In genomic region chr7:36633377-36633776, GRCh38 we compare ENCODE assay signal across 22 cellular contexts.
DNase-seq lines count a peak whose midpoint lies in the region; ATAC-seq and TF ChIP-seq lines count a peak whose summit lies in the region.
"Had no signal": no experiment of that assay in that cellular context is flagged by ENCODE, and none has a peak within 500 bp of the region (broad histone marks: within the 10 kb centered on the region; RNA-seq: fewer than 3 reads in every experiment).

No MANE protein-coding gene starts in this region.

- H3K9me3 Mint-ChIP-seq in activated naive CD8-positive, alpha-beta T cell treated with anti-CD3 and anti-CD28 coated beads, Interleukin-2, amount 10 ng/mL, durations not matched to agents 7 days and 5 days: no peaks in the 10 kb centered on the region
- H3K9me3 Mint-ChIP-seq in activated naive CD8-positive, alpha-beta T cell treated with anti-CD3 and anti-CD28 coated beads, Interleukin-2, amount 50 U/mL, for 24 hours: no peaks in the 10 kb centered on the region
- H3K9me3 Mint-ChIP-seq: stimulated activated effector memory CD8-positive, alpha-beta T cell treated with anti-CD3 and anti-CD28 coated beads, Interleukin-12 subunit alpha, Interleukin-12 subunit beta, amount 100 ng/mL, for 72 hours had no signal

- H3K27ac Mint-ChIP-seq in activated naive CD8-positive, alpha-beta T cell treated with anti-CD3 and anti-CD28 coated beads, Interleukin-2, amount 10 ng/mL, durations not matched to agents 7 days and 5 days: peak overlapping the region; percentile 13
- no peak overlapping the region for H3K27ac Mint-ChIP-seq in activated naive CD8-positive, alpha-beta T cell treated with anti-CD3 and anti-CD28 coated beads, Interleukin-2, amount 50 U/mL, for 24 hours
- H3K27ac Mint-ChIP-seq: B cell had no signal

- peaks cover 18% of the 10 kb centered on the region for H3K4me1 Mint-ChIP-seq in activated naive CD8-positive, alpha-beta T cell treated with anti-CD3 and anti-CD28 coated beads, Interleukin-2, amount 10 ng/mL, durations not matched to agents 7 days and 5 days
- H3K4me1 Mint-ChIP-seq in activated naive CD8-positive, alpha-beta T cell treated with anti-CD3 and anti-CD28 coated beads, Interleukin-2, amount 50 U/mL, for 24 hours: peaks cover 12% of the 10 kb centered on the region
- H3K4me1 Mint-ChIP-seq: B cell had no signal

- TF ChIP-seq CTCF in foreskin keratinocyte (conservative IDR thresholded peaks at IDR 0.05): no peak

- H4K8ac ChIP-seq in mesenchymal stem cell (ENCODE audit: low read length): no peak overlapping the region

- H3K23ac ChIP-seq in mesenchymal stem cell (ENCODE audit: low read length in 2 of 2): no peak overlapping the region

- H3K4me1 ChIP-seq in mesenchymal stem cell (ENCODE audit: control insufficient read depth, insufficient read depth, low read depth, low read length) (peaks cover 16% of the 10 kb centered on the region), foreskin keratinocyte (no peaks in the 10 kb centered on the region)
- H3K4me1 ChIP-seq: upper lobe of right lung had no signal

- no peak overlapping the region for H3K4me3 ChIP-seq in mesenchymal stem cell (ENCODE audit: insufficient read depth in 1 of 2, low read depth in 1 of 2, low read length in 2 of 2)
- H3K4me3 ChIP-seq: GM23248, smooth muscle cell, upper lobe of right lung had no signal

- no peak overlapping the region for H2AFZ ChIP-seq in mesenchymal stem cell (ENCODE audit: low read depth, low read length)
- H2AFZ ChIP-seq: GM23248 had no signal

- H3K27me3 ChIP-seq in mesenchymal stem cell (ENCODE audit: control insufficient read depth in 1 of 2, insufficient read depth in 1 of 2, low read length in 2 of 2) (peaks cover 0 to 54% of the 10 kb centered on the region in 2 experiments), foreskin keratinocyte (peaks cover 4% of the 10 kb centered on the region)
- H3K27me3 ChIP-seq: upper lobe of right lung had no signal

- no peak overlapping the region for H3K4me3 Mint-ChIP-seq in activated naive CD8-positive, alpha-beta T cell treated with anti-CD3 and anti-CD28 coated beads, Interleukin-2, amount 10 ng/mL, durations not matched to agents 7 days and 5 days
- no peak overlapping the region for H3K4me3 Mint-ChIP-seq in activated naive CD8-positive, alpha-beta T cell treated with anti-CD3 and anti-CD28 coated beads, Interleukin-2, amount 50 U/mL, for 24 hours
- H3K4me3 Mint-ChIP-seq: B cell; stimulated activated effector memory CD8-positive, alpha-beta T cell treated with anti-CD3 and anti-CD28 coated beads, Interleukin-12 subunit alpha, Interleukin-12 subunit beta, amount 100 ng/mL, for 72 hours had no signal

- ATAC-seq in activated naive CD8-positive, alpha-beta T cell treated with anti-CD3 and anti-CD28 coated beads, Interleukin-2, amount 10 ng/mL, durations not matched to agents 7 days and 5 days (ENCODE audit: low read depth): no peak
- ATAC-seq in activated naive CD8-positive, alpha-beta T cell treated with anti-CD3 and anti-CD28 coated beads, Interleukin-2, amount 50 U/mL, for 24 hours: no peak
- ATAC-seq in foreskin keratinocyte: no peak
- ATAC-seq: stimulated activated effector memory CD8-positive, alpha-beta T cell treated with anti-CD3 and anti-CD28 coated beads, Interleukin-12 subunit alpha, Interleukin-12 subunit beta, amount 100 ng/mL, for 72 hours; upper lobe of right lung had no signal

- H3K27ac ChIP-seq in mesenchymal stem cell (ENCODE audit: low read length, poor library complexity, severe bottlenecking): no peak overlapping the region
- H3K27ac ChIP-seq in foreskin keratinocyte: no peak overlapping the region
- H3K27ac ChIP-seq: GM23248, upper lobe of right lung had no signal

- H3K14ac ChIP-seq in mesenchymal stem cell (ENCODE audit: low read length in 2 of 2): no peak overlapping the region

- no peak overlapping the region for H3K9ac ChIP-seq in mesenchymal stem cell (ENCODE audit: low read length)
- H3K9ac ChIP-seq: GM23248 had no signal

- WGBS in mesenchymal stem cell: 70% methylated on average over 9 of the region's 9 CpGs

- H3K36me3 ChIP-seq in mesenchymal stem cell (ENCODE audit: control insufficient read depth in 1 of 2, insufficient read depth in 2 of 2, low read depth in 1 of 2, low read length in 2 of 2): no peaks in the 10 kb centered on the region
- H3K36me3 ChIP-seq: upper lobe of right lung had no signal

- no peak overlapping the region for H2BK120ac ChIP-seq in mesenchymal stem cell (ENCODE audit: low read depth, low read length)

- H3K9me3 ChIP-seq in mesenchymal stem cell (ENCODE audit: control insufficient read depth, low read length): no peaks in the 10 kb centered on the region
- H3K9me3 ChIP-seq: upper lobe of right lung had no signal

- H3K79me1 ChIP-seq in mesenchymal stem cell (replicated peaks; ENCODE audit: low read length, poor library complexity, severe bottlenecking): no peaks in the 10 kb centered on the region

- no peak overlapping the region for H3K18ac ChIP-seq in mesenchymal stem cell (ENCODE audit: low read depth in 1 of 2, low read length in 2 of 2)

- POLR2A ChIA-PET in activated naive CD8-positive, alpha-beta T cell treated with anti-CD3 and anti-CD28 coated beads, Interleukin-2, amount 10 ng/mL, durations not matched to agents 7 days and 5 days (lab: Charles Lee): no interaction called here

- no peak overlapping the region for H3K4ac ChIP-seq in mesenchymal stem cell (ENCODE audit: low read depth in 1 of 2, low read length in 2 of 2)

- H2AK5ac ChIP-seq in mesenchymal stem cell (ENCODE audit: low read length, severe bottlenecking): peak overlapping the region; percentile 94

- no peak for DNase-seq in activated naive CD8-positive, alpha-beta T cell treated with anti-CD3 and anti-CD28 coated beads, Interleukin-2, amount 10 ng/mL, durations not matched to agents 7 days and 5 days
- DNase-seq in activated naive CD8-positive, alpha-beta T cell treated with anti-CD3 and anti-CD28 coated beads, Interleukin-2, amount 50 U/mL, for 24 hours: no peak
- DNase-seq in glomerular visceral epithelial cell (ENCODE audit: extremely low spot score) (peak; percentile 74), mesenchymal stem cell (no peak), NCI-H2081 treated with DMSO at 0.1 percent for 48 hours (lab: John Stamatoyannopoulos, UW) (no peak), foreskin keratinocyte (no peak), DMS153 (lab: John Stamatoyannopoulos, UW) (no peak)
- DNase-seq in activated CD8-positive, alpha-beta memory T cell treated with anti-CD3 and anti-CD28 coated beads for 24 hours: no peak
- DNase-seq: foreskin fibroblast, GM23248, kidney, mammary epithelial cell, NCI-H1092, NCI-H2029 treated with DMSO at 0.1 percent for 48 hours, NCI-H226, retina, RPMI8226, substantia nigra, upper lobe of right lung had no signal

- peaks cover 8% of the 10 kb centered on the region for H3K36me3 Mint-ChIP-seq in activated naive CD8-positive, alpha-beta T cell treated with anti-CD3 and anti-CD28 coated beads, Interleukin-2, amount 10 ng/mL, durations not matched to agents 7 days and 5 days
- no peaks in the 10 kb centered on the region for H3K36me3 Mint-ChIP-seq in activated naive CD8-positive, alpha-beta T cell treated with anti-CD3 and anti-CD28 coated beads, Interleukin-2, amount 50 U/mL, for 24 hours (ENCODE audit: low read depth)

- no peak overlapping the region for H2BK12ac ChIP-seq in mesenchymal stem cell (ENCODE audit: low read length in 2 of 2)

- no peaks in the 10 kb centered on the region for H3K27me3 Mint-ChIP-seq in activated naive CD8-positive, alpha-beta T cell treated with anti-CD3 and anti-CD28 coated beads, Interleukin-2, amount 10 ng/mL, durations not matched to agents 7 days and 5 days
- H3K27me3 Mint-ChIP-seq in activated naive CD8-positive, alpha-beta T cell treated with anti-CD3 and anti-CD28 coated beads, Interleukin-2, amount 50 U/mL, for 24 hours: no peaks in the 10 kb centered on the region
- H3K27me3 Mint-ChIP-seq: B cell had no signal

- no peak overlapping the region for H2BK15ac ChIP-seq in mesenchymal stem cell (ENCODE audit: low read depth, poor library complexity, severe bottlenecking)

- H4K91ac ChIP-seq in mesenchymal stem cell (ENCODE audit: low read length): no peak overlapping the region

- no peak overlapping the region for H3K4me2 ChIP-seq in mesenchymal stem cell (ENCODE audit: low read length, poor library complexity, severe bottlenecking)
- H3K4me2 ChIP-seq: smooth muscle cell had no signal

- no peak overlapping the region for H2BK5ac ChIP-seq in mesenchymal stem cell (ENCODE audit: low read depth, low read length, poor library complexity, severe bottlenecking)
